1 cellular context compared by ENCODE assay signal in genomic region chr16:74738134-74738541, GRCh38.
A peak's percentile ranks its signal among the peaks of the same experiment; 100 is the strongest.
TF ChIP-seq lines count a peak whose summit lies in the region.

No MANE protein-coding gene starts in this region.

TF ChIP-seq in A549, 52 proteins besides CTCF, POLR2A, EP300 and RAD21 (continued from another document):
- 0 out of 2 replicates have a peak, but pooled peaks have one; percentile 16 for TF ChIP-seq FOXS1 (CRISPR knock-in tag; IDR thresholded peaks at IDR 0.05)
- TF ChIP-seq, protein P1, sequence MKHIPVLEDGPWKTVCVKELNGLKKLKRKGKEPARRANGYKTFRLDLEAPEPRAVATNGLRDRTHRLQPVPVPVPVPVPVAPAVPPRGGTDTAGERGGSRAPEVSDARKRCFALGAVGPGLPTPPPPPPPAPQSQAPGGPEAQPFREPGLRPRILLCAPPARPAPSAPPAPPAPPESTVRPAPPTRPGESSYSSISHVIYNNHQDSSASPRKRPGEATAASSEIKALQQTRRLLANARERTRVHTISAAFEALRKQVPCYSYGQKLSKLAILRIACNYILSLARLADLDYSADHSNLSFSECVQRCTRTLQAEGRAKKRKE (CRISPR knock-in tag; IDR thresholded peaks at IDR 0.05; ENCODE audit: low read depth): peak; percentile 58; the same call in 1 of the 2 replicates
- no peak for TF ChIP-seq ZFP36 (IDR thresholded peaks at IDR 0.05; ENCODE audit: borderline replicate concordance, partially characterized antibody)
- peak; percentile 68 for TF ChIP-seq GATA3 (IDR thresholded peaks at IDR 0.05; ENCODE audit: borderline replicate concordance)
- TF ChIP-seq HOXA7 (CRISPR knock-in tag; IDR thresholded peaks at IDR 0.05): 0 out of 2 replicates have a peak, but pooled peaks have one; percentile 5
- TF ChIP-seq E2F6 (IDR thresholded peaks at IDR 0.05; ENCODE audit: borderline replicate concordance, low read depth): no peak
- TF ChIP-seq ZC3H11A (IDR thresholded peaks at IDR 0.05): no peak
